Comparison of ENCODE assay signal across 24 cellular contexts in the genomic region with DNA sequence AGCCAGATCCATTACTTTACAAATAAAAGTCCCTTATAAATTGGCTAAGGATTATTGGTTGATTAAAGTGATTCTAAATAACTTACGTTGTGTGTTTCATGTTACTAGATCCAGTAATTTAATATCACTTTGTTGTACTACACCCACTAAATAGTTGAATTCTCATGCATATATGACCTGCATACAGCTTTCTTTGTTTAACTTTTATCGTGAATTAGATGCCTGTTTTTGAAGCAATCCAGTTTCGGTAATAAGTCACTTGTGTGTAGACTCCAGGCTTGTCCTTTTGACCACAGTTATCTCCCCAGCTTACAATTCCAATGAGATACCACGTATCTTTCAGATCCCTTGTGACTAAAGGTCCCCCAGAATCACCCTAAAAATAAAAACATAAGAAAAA. TPM values are rescaled to one million over a fixed set of nuclear protein-coding genes. Genes with fewer than 3 reads are reported as not detected.
A peak's percentile ranks its signal among the peaks of the same experiment; 100 is the strongest.
DNase-seq lines count a peak whose midpoint lies in the region; ATAC-seq and FAIRE-seq lines count a peak whose summit lies in the region.
"Had no signal": no experiment of that assay in that cellular context is flagged by ENCODE, and none has a peak within 500 bp of the region (broad histone marks: within the 10 kb centered on the region; RNA-seq: fewer than 3 reads in every experiment).

No MANE protein-coding gene starts in this region.

- H3F3A ChIP-seq in GM23248 (ENCODE audit: insufficient read depth) = no peaks in the 10 kb centered on the region

- H3K9me3 Mint-ChIP-seq in naive thymus-derived CD4-positive, alpha-beta T cell = peaks cover 0 to 6% (median 0%) of the 10 kb centered on the region in 11 donors
- H3K9me3 Mint-ChIP-seq: HFFc6 had no signal

- H2AFZ ChIP-seq in GM23248 = peak overlapping the region; percentile 34; the same call in 1 of the 2 replicates

- no peaks in the 10 kb centered on the region for H3K79me2 ChIP-seq in GM23248 (ENCODE audit: insufficient read depth)

- H3K27ac Mint-ChIP-seq in naive thymus-derived CD4-positive, alpha-beta T cell = no peak overlapping the region
- H3K27ac Mint-ChIP-seq: CD4-positive, CD25-positive, alpha-beta regulatory T cell; CD8-positive, alpha-beta memory T cell; HFFc6; IgD-negative memory B cell had no signal

- CTCF ChIA-PET in naive thymus-derived CD4-positive, alpha-beta T cell (lab: Charles Lee) = interaction anchor here (0.6 to 1.0 kb wide), 2 partner anchors 31 to 358 kb away, joined by 3 read pairs; no protein-coding TSS in a partner anchor

- peaks cover 3 to 22% (median 14%) of the 10 kb centered on the region in 5 donors for H3K27me3 Mint-ChIP-seq in naive thymus-derived CD4-positive, alpha-beta T cell

- H4K20me1 ChIP-seq in GM23248 (ENCODE audit: insufficient read depth) = no peaks in the 10 kb centered on the region

- H3K9ac ChIP-seq in GM23248 = no peak overlapping the region

- no peak for FAIRE-seq in small intestine (lab: Jason Lieb, UNC)
- FAIRE-seq: GM19239 had no signal

- H3K27ac ChIP-seq in GM23248 = no peak overlapping the region
- no peak overlapping the region for H3K27ac ChIP-seq in small intestine (ENCODE audit: low read depth in 1 of 2, low read length in 1 of 2)
- no peak overlapping the region for H3K27ac ChIP-seq in naive thymus-derived CD4-positive, alpha-beta T cell (ENCODE audit: low read depth, low read length)
- H3K27ac ChIP-seq: HL-60 had no signal

- POLR2A ChIA-PET in naive thymus-derived CD4-positive, alpha-beta T cell (lab: Charles Lee) = no interaction called here

- DNase-seq in GM23248 = no peak
- DNase-seq in HuH-7 (ENCODE audit: low spot score) = peak; percentile 9
- peak; percentile 22 for DNase-seq in SK-MEL-5 (ENCODE audit: low read depth, low spot score)
- peak; percentile 7 for DNase-seq in small intestine
- DNase-seq in naive thymus-derived CD4-positive, alpha-beta T cell = no peak
- DNase-seq in posterior cingulate gyrus = no peak
- DNase-seq in NOMO-1 (lab: John Stamatoyannopoulos, UW; ENCODE audit: unreplicated experiment in 2 of 2) = no peak
- DNase-seq: ACHN; BE2C; C1 segment of cervical spinal cord; Caco-2; CD4-positive, CD25-positive, alpha-beta regulatory T cell; CD8-positive, alpha-beta memory T cell; DMS79 treated with DMSO at 0.1 percent for 48 hours; GF-D8; GOT3; H7; HFFc6; KG1 had no signal

- in situ Hi-C loops in GM23248 (cut with MboI) (no loop called here), SK-MEL-5 (cut with HindIII; ENCODE audit: low pct_unique_long_range_greater_than_20kb, low sequenced_read_pairs) (no loop called here)

- H3K36me3 Mint-ChIP-seq in naive thymus-derived CD4-positive, alpha-beta T cell = no peaks in the 10 kb centered on the region
- H3K36me3 Mint-ChIP-seq: CD4-positive, CD25-positive, alpha-beta regulatory T cell; CD8-positive, alpha-beta memory T cell; IgD-negative memory B cell had no signal

- H3K9me2 ChIP-seq in GM23248 (ENCODE audit: insufficient read depth) = no peaks in the 10 kb centered on the region

- H3K36me3 ChIP-seq in GM23248 (ENCODE audit: low read depth) (no peaks in the 10 kb centered on the region), small intestine (ENCODE audit: control insufficient read depth in 2 of 2, insufficient read depth in 2 of 2, low read length in 2 of 2) (no peaks in the 10 kb centered on the region)
- H3K36me3 ChIP-seq in naive thymus-derived CD4-positive, alpha-beta T cell (ENCODE audit: control insufficient read depth in 2 of 3, insufficient read depth in 3 of 3, low read length in 3 of 3) = no peaks in the 10 kb centered on the region
- H3K36me3 ChIP-seq: BE2C had no signal

- 85 to 89% methylated on average over 4 of the region's 4 CpGs for WGBS in GM23248 (ENCODE audit: low coverage in 1 of 2, low lambda C conversion rate in 2 of 2, missing lambda C conversion rate in 2 of 2), 2 experiments
- 10 to 47% (median 26%) methylated on average over 4 of the region's 4 CpGs for WGBS in small intestine, 3 donors

- no peak overlapping the region for H3K4me3 ChIP-seq in GM23248
- H3K4me3 ChIP-seq in small intestine (ENCODE audit: low read depth in 1 of 2, low read length in 2 of 2) = no peak overlapping the region
- no peak overlapping the region for H3K4me3 ChIP-seq in naive thymus-derived CD4-positive, alpha-beta T cell (ENCODE audit: low read length)

- no peak for ATAC-seq in naive thymus-derived CD4-positive, alpha-beta T cell
- ATAC-seq: HCT116 had no signal

- no peak overlapping the region for H3K4me2 ChIP-seq in GM23248 (ENCODE audit: unreplicated experiment)

- H3K27me3 ChIP-seq in GM23248 (replicated peaks; ENCODE audit: insufficient read depth) (no peaks in the 10 kb centered on the region), small intestine (ENCODE audit: control insufficient read depth in 2 of 2, insufficient read depth in 2 of 2, low read length in 2 of 2) (no peaks in the 10 kb centered on the region)
- no peaks in the 10 kb centered on the region for H3K27me3 ChIP-seq in naive thymus-derived CD4-positive, alpha-beta T cell (ENCODE audit: control insufficient read depth in 2 of 2, insufficient read depth in 2 of 2, low read length in 2 of 2)
- H3K27me3 ChIP-seq: BE2C had no signal

- intact Hi-C loops in naive thymus-derived CD4-positive, alpha-beta T cell (cut with micrococcal nuclease) = loop anchor here in 1 of 2 donors (5.0 kb wide), 1 partner anchor 164 kb away; no protein-coding TSS in a partner anchor
- intact Hi-C loops in posterior cingulate gyrus (cut with DNase I) = no loop called here

- H3K4me1 Mint-ChIP-seq in naive thymus-derived CD4-positive, alpha-beta T cell = peaks cover 0 to 2% (median 0%) of the 10 kb centered on the region in 7 donors
- H3K4me1 Mint-ChIP-seq: CD4-positive, CD25-positive, alpha-beta regulatory T cell; CD8-positive, alpha-beta memory T cell; IgD-negative memory B cell had no signal

- H3K4me3 Mint-ChIP-seq in naive thymus-derived CD4-positive, alpha-beta T cell = no peak overlapping the region
- H3K4me3 Mint-ChIP-seq: CD4-positive, CD25-positive, alpha-beta regulatory T cell; CD8-positive, alpha-beta memory T cell; IgD-negative memory B cell had no signal

- peaks cover 5% of the 10 kb centered on the region; the same call in 1 of the 2 replicates for H3K4me1 ChIP-seq in GM23248 (ENCODE audit: insufficient read depth)
- no peaks in the 10 kb centered on the region for H3K4me1 ChIP-seq in small intestine (ENCODE audit: control insufficient read depth in 2 of 2, insufficient read depth in 1 of 2, low read depth in 1 of 2, low read length in 1 of 2)
- no peaks in the 10 kb centered on the region for H3K4me1 ChIP-seq in naive thymus-derived CD4-positive, alpha-beta T cell (ENCODE audit: control insufficient read depth in 2 of 2, insufficient read depth in 2 of 2, low read length in 2 of 2)
- H3K4me1 ChIP-seq: BE2C had no signal

- no peaks in the 10 kb centered on the region for H3K9me3 ChIP-seq in GM23248 (ENCODE audit: low read depth)
- H3K9me3 ChIP-seq in small intestine (ENCODE audit: control insufficient read depth, low read depth) = no peaks in the 10 kb centered on the region
- no peaks in the 10 kb centered on the region for H3K9me3 ChIP-seq in naive thymus-derived CD4-positive, alpha-beta T cell (ENCODE audit: control insufficient read depth in 2 of 3, low read length in 3 of 3)
- H3K9me3 ChIP-seq: BE2C, Caco-2 had no signal

RNA-seq across cellular contexts. Expression of a gene that starts 27.3 kb away (rescaled TPM):
- not detected in 2 replicates for total RNA-seq in GM23248 (2014; rRNA removed; shearing (Covaris generic))
- polyA plus RNA-seq in GM23248 (2016; fragmentation: Nextera tagmentation; extraction: Ambion mirVana) = not detected in 2 replicates
- not detected in 2 replicates for total RNA-seq in SK-MEL-5 (2014; rRNA removed; shearing (Covaris generic))
- polyA plus RNA-seq in SK-MEL-5 (2015; cell fraction: cytosol; rRNA removed) = not detected in 2 replicates
- polyA plus RNA-seq in SK-MEL-5 (2015; cell fraction: nucleus; rRNA removed) = not detected in 2 replicates
- polyA plus RNA-seq in small intestine = under 1 TPM in 1 of 3 donors, not detected in 2; 0.03 TPM
- total RNA-seq in naive thymus-derived CD4-positive, alpha-beta T cell = not detected
- polyA plus RNA-seq in naive thymus-derived CD4-positive, alpha-beta T cell = not detected
- total RNA-seq: Caco-2; CD4-positive, CD25-positive, alpha-beta regulatory T cell; CD8-positive, alpha-beta memory T cell; H7; HFFc6; HT1080 had no signal
- polyA plus RNA-seq: CD4-positive, CD25-positive, alpha-beta regulatory T cell; CD8-positive, alpha-beta memory T cell; IgD-negative memory B cell had no signal

RNA-seq across cellular contexts. Expression of a gene that starts 52.2 kb away (rescaled TPM):
- total RNA-seq in GM23248 (2014; rRNA removed; shearing (Covaris generic)) = not detected in 2 replicates
- polyA plus RNA-seq in GM23248 (2016; fragmentation: Nextera tagmentation; extraction: Ambion mirVana) (not detected in 2 replicates), small intestine (under 1 TPM in 1 of 3 donors, not detected in 2; 0.01 TPM)
- total RNA-seq in SK-MEL-5 (2014; rRNA removed; shearing (Covaris generic)) = not detected in 2 replicates
- not detected in 2 replicates for polyA plus RNA-seq in SK-MEL-5 (2015; cell fraction: cytosol; rRNA removed)
- polyA plus RNA-seq in SK-MEL-5 (2015; cell fraction: nucleus; rRNA removed) = not detected in 2 replicates
- not detected for total RNA-seq in naive thymus-derived CD4-positive, alpha-beta T cell
- polyA plus RNA-seq in naive thymus-derived CD4-positive, alpha-beta T cell = not detected
- total RNA-seq: Caco-2; CD4-positive, CD25-positive, alpha-beta regulatory T cell; CD8-positive, alpha-beta memory T cell; HFFc6; HT1080 had no signal
- polyA plus RNA-seq: CD4-positive, CD25-positive, alpha-beta regulatory T cell; CD8-positive, alpha-beta memory T cell; IgD-negative memory B cell had no signal

Comparison
In these comparisons a context has a peak if more than half of its experiments do, and no peak if none do; other contexts are left out.
1. DNase-seq: peak in HuH-7 (single experiment), SK-MEL-5 (single experiment) and small intestine (single experiment); none in GM23248 (single experiment), naive thymus-derived CD4-positive, alpha-beta T cell (0 of 9), posterior cingulate gyrus (0 of 10) and NOMO-1 (0 of 2).